30 cellular contexts compared by ENCODE assay signal in the genomic region with DNA sequence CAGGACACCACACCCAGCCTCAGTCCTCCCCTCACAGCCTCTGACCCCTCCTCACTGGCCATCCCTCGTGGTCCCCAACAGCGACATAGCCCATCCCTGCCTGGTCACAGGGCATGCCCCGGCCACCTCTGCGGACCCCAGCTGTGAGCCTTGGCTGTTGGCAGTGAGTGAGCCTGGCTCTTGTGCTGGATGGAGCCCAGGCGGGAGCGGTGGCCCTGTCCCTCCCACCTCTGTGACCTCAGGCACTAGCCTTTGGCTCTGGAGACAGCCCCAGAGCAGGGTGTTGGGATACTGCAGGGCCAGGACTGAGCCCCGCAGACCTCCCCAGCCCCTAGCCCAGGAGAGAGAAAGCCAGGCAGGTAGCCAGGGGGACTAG. TPM values are rescaled to one million over a fixed set of nuclear protein-coding genes. Genes with fewer than 3 reads are reported as not detected.
DNase-seq lines count a peak whose midpoint lies in the region; ATAC-seq and TF ChIP-seq lines count a peak whose summit lies in the region.
"Had no signal": no experiment of that assay in that cellular context is flagged by ENCODE, and none has a peak within 500 bp of the region (broad histone marks: within the 10 kb centered on the region; RNA-seq: fewer than 3 reads in every experiment).

No MANE protein-coding gene starts in this region.

- no peaks in the 10 kb centered on the region for H3K9me3 ChIP-seq in NT2/D1 (ENCODE audit: insufficient read depth, low read length)
- no peaks in the 10 kb centered on the region for H3K9me3 ChIP-seq in left ventricle myocardium inferior (replicated peaks)
- H3K9me3 ChIP-seq in osteoblast (ENCODE audit: low read depth, low read length) = no peaks in the 10 kb centered on the region
- no peaks in the 10 kb centered on the region for H3K9me3 ChIP-seq in tibial artery
- H3K9me3 ChIP-seq: adrenal gland, BE2C, Peyer's patch, suprapubic skin had no signal

- H3K27ac ChIP-seq in left ventricle myocardium inferior (replicated peaks) (peak overlapping the region; percentile 96), osteoblast (ENCODE audit: low read depth, low read length) (no peak overlapping the region), tibial artery (peak overlapping the region; percentile 32 to 96)
- H3K27ac ChIP-seq: adrenal gland, KMS-11, neural progenitor cell, suprapubic skin, VCaP had no signal

- H3K4me3 Mint-ChIP-seq in activated naive CD4-positive, alpha-beta T cell treated with anti-CD3 and anti-CD28 coated beads for 36 hours = no peak overlapping the region
- H3K4me3 Mint-ChIP-seq: activated CD4-positive, alpha-beta T cell treated with anti-CD3 and anti-CD28 coated beads for 36 hours; activated CD8-positive, alpha-beta T cell treated with anti-CD3 and anti-CD28 coated beads, Interleukin-2, amount 10 ng/mL, durations not matched to agents 7 days and 5 days; activated naive CD4-positive, alpha-beta T cell treated with anti-CD3 and anti-CD28 coated beads, Interleukin-2, amount 10 ng/mL, durations not matched to agents 7 days and 5 days; CD8-positive, alpha-beta T cell; dendritic cell treated with granulocyte-macrophage colony-stimulating factor and Interleukin-4, amounts not matched to agents 40 ng/mL and 50 ng/mL, for 4 days; memory B cell; neural progenitor cell; stimulated activated naive B cell treated with anti-CD40 and anti-IgM and Interleukin-4, amounts not matched to agents 10 μg/mL and 1 μg/mL and 100 μg/mL, for 72 hours had no signal

- H3K27me3 Mint-ChIP-seq in activated naive CD4-positive, alpha-beta T cell treated with anti-CD3 and anti-CD28 coated beads for 36 hours (ENCODE audit: low read depth) = peaks cover 9% of the 10 kb centered on the region

- no peak overlapping the region for H3K27ac Mint-ChIP-seq in activated naive CD4-positive, alpha-beta T cell treated with anti-CD3 and anti-CD28 coated beads for 36 hours
- H3K27ac Mint-ChIP-seq: activated CD4-positive, alpha-beta T cell treated with anti-CD3 and anti-CD28 coated beads for 36 hours; activated CD8-positive, alpha-beta T cell treated with anti-CD3 and anti-CD28 coated beads, Interleukin-2, amount 10 ng/mL, durations not matched to agents 7 days and 5 days; activated naive CD4-positive, alpha-beta T cell treated with anti-CD3 and anti-CD28 coated beads, Interleukin-2, amount 10 ng/mL, durations not matched to agents 7 days and 5 days; CD8-positive, alpha-beta T cell; dendritic cell treated with granulocyte-macrophage colony-stimulating factor and Interleukin-4, amounts not matched to agents 40 ng/mL and 50 ng/mL, for 4 days; memory B cell; stimulated activated naive B cell treated with anti-CD40 and anti-IgM and Interleukin-4, amounts not matched to agents 10 μg/mL and 1 μg/mL and 100 μg/mL, for 72 hours had no signal

- no peaks in the 10 kb centered on the region for H4K20me1 ChIP-seq in osteoblast (ENCODE audit: insufficient read depth, low read length)

- H3K9ac ChIP-seq in NT2/D1 (ENCODE audit: insufficient read length, low read depth) = peak overlapping the region; percentile 33
- H3K9ac ChIP-seq: KMS-11, neural progenitor cell had no signal

- H2AFZ ChIP-seq in osteoblast (ENCODE audit: low read length) = no peak overlapping the region
- H2AFZ ChIP-seq: neural progenitor cell had no signal

- no peaks in the 10 kb centered on the region for H3K27me3 ChIP-seq in NT2/D1 (ENCODE audit: insufficient read depth, insufficient read length)
- peaks cover 23% of the 10 kb centered on the region for H3K27me3 ChIP-seq in left ventricle myocardium inferior (ENCODE audit: low read depth)
- H3K27me3 ChIP-seq in osteoblast (ENCODE audit: insufficient read depth, low read length) = no peaks in the 10 kb centered on the region
- no peaks in the 10 kb centered on the region for H3K27me3 ChIP-seq in tibial artery
- H3K27me3 ChIP-seq: adrenal gland, BE2C, neural progenitor cell, Peyer's patch had no signal

- no peaks in the 10 kb centered on the region for H3K36me3 ChIP-seq in NT2/D1 (ENCODE audit: insufficient read depth, insufficient read length, low read length)
- peaks cover 37% of the 10 kb centered on the region for H3K36me3 ChIP-seq in left ventricle myocardium inferior
- H3K36me3 ChIP-seq in osteoblast (ENCODE audit: insufficient read depth, low read length) = no peaks in the 10 kb centered on the region
- H3K36me3 ChIP-seq in tibial artery = peaks cover 10 to 29% (median 16%) of the 10 kb centered on the region in 3 donors
- H3K36me3 ChIP-seq: adrenal gland, BE2C, neural progenitor cell, Peyer's patch, suprapubic skin had no signal

- no peak for DNase-seq in NT2/D1 (ENCODE audit: low read depth, low spot score)
- DNase-seq in left ventricle myocardium inferior = no peak
- DNase-seq in osteoblast (ENCODE audit: insufficient read length, low spot score, missing footprints) = peak; percentile 38
- no peak for DNase-seq in tibial artery
- no peak for DNase-seq in T1000 (lab: John Stamatoyannopoulos, UW)
- no peak for DNase-seq in activated naive CD4-positive, alpha-beta T cell treated with anti-CD3 and anti-CD28 coated beads for 36 hours
- DNase-seq: ACHN; activated CD4-positive, alpha-beta T cell treated with anti-CD3 and anti-CD28 coated beads for 36 hours; activated CD8-positive, alpha-beta T cell treated with anti-CD3 and anti-CD28 coated beads, Interleukin-2, amount 10 ng/mL, durations not matched to agents 7 days and 5 days; activated naive CD4-positive, alpha-beta T cell treated with anti-CD3 and anti-CD28 coated beads, Interleukin-2, amount 10 ng/mL, durations not matched to agents 7 days and 5 days; adrenal gland; BE2C; CD8-positive, alpha-beta T cell; foreskin melanocyte; hippocampal formation; NCI-H2081 treated with DMSO at 0.1 percent for 48 hours; NCI-H2227 treated with DMSO at 0.1 percent for 48 hours; NCI-H69; SIG-M5; stimulated activated CD4-positive, alpha-beta T cell treated with anti-CD3 and anti-CD28 coated beads, Interleukin-15, amount 100 ng/mL, for 24 hours; stimulated activated naive B cell treated with anti-CD40 and anti-IgM and Interleukin-4, amounts not matched to agents 10 μg/mL and 1 μg/mL and 100 μg/mL, for 72 hours had no signal

- H3K36me3 Mint-ChIP-seq in activated naive CD4-positive, alpha-beta T cell treated with anti-CD3 and anti-CD28 coated beads for 36 hours (ENCODE audit: low read depth) = no peaks in the 10 kb centered on the region
- H3K36me3 Mint-ChIP-seq: activated naive CD4-positive, alpha-beta T cell treated with anti-CD3 and anti-CD28 coated beads, Interleukin-2, amount 10 ng/mL, durations not matched to agents 7 days and 5 days; CD8-positive, alpha-beta T cell; memory B cell; neural progenitor cell; stimulated activated naive B cell treated with anti-CD40 and anti-IgM and Interleukin-4, amounts not matched to agents 10 μg/mL and 1 μg/mL and 100 μg/mL, for 72 hours had no signal

- H3K4me1 ChIP-seq in NT2/D1 (ENCODE audit: insufficient read depth, insufficient read length) = peaks cover 10% of the 10 kb centered on the region
- H3K4me1 ChIP-seq in left ventricle myocardium inferior = peaks cover 5% of the 10 kb centered on the region
- peaks cover 15% of the 10 kb centered on the region for H3K4me1 ChIP-seq in osteoblast (ENCODE audit: insufficient read depth, low read length)
- H3K4me1 ChIP-seq in tibial artery = peaks cover 0 to 30% (median 3%) of the 10 kb centered on the region in 4 donors
- H3K4me1 ChIP-seq: adrenal gland, Peyer's patch had no signal

- ATAC-seq in HG02798 (IDR thresholded peaks at IDR 0.05; ENCODE audit: poor library complexity, unreplicated experiment) = no peak
- ATAC-seq: activated CD4-positive, alpha-beta T cell treated with anti-CD3 and anti-CD28 coated beads for 36 hours; activated CD8-positive, alpha-beta T cell treated with anti-CD3 and anti-CD28 coated beads, Interleukin-2, amount 10 ng/mL, durations not matched to agents 7 days and 5 days; CD8-positive, alpha-beta T cell; left colon; stimulated activated naive B cell treated with anti-CD40 and anti-IgM and Interleukin-4, amounts not matched to agents 10 μg/mL and 1 μg/mL and 100 μg/mL, for 72 hours had no signal

- no peaks in the 10 kb centered on the region for H3K4me1 Mint-ChIP-seq in activated naive CD4-positive, alpha-beta T cell treated with anti-CD3 and anti-CD28 coated beads for 36 hours (ENCODE audit: low read depth)
- H3K4me1 Mint-ChIP-seq: activated CD4-positive, alpha-beta T cell treated with anti-CD3 and anti-CD28 coated beads for 36 hours; activated naive CD4-positive, alpha-beta T cell treated with anti-CD3 and anti-CD28 coated beads, Interleukin-2, amount 10 ng/mL, durations not matched to agents 7 days and 5 days; memory B cell; stimulated activated naive B cell treated with anti-CD40 and anti-IgM and Interleukin-4, amounts not matched to agents 10 μg/mL and 1 μg/mL and 100 μg/mL, for 72 hours had no signal

- H3K4me2 ChIP-seq in osteoblast (ENCODE audit: insufficient read depth, low read length) = no peak overlapping the region
- H3K4me2 ChIP-seq: KMS-11, neural progenitor cell had no signal

- CTCF ChIA-PET in activated naive CD4-positive, alpha-beta T cell treated with anti-CD3 and anti-CD28 coated beads for 36 hours (lab: Charles Lee) = no interaction called here

- H3K79me2 ChIP-seq in osteoblast (ENCODE audit: insufficient read depth, low read length) = no peaks in the 10 kb centered on the region

- intact Hi-C loops in left ventricle myocardium inferior (cut with micrococcal nuclease) (no loop called here), tibial artery (cut with DNase I; ENCODE audit: low total_unique reads) (no loop called here)
- intact Hi-C loops in activated naive CD4-positive, alpha-beta T cell treated with anti-CD3 and anti-CD28 coated beads for 36 hours (cut with micrococcal nuclease) = no loop called here

- H3K9me3 Mint-ChIP-seq in activated naive CD4-positive, alpha-beta T cell treated with anti-CD3 and anti-CD28 coated beads for 36 hours = no peaks in the 10 kb centered on the region
- H3K9me3 Mint-ChIP-seq: activated naive CD4-positive, alpha-beta T cell treated with anti-CD3 and anti-CD28 coated beads, Interleukin-2, amount 10 ng/mL, durations not matched to agents 7 days and 5 days; CD8-positive, alpha-beta T cell; dendritic cell treated with granulocyte-macrophage colony-stimulating factor and Interleukin-4, amounts not matched to agents 40 ng/mL and 50 ng/mL, for 4 days; memory B cell; neural progenitor cell; stimulated activated naive B cell treated with anti-CD40 and anti-IgM and Interleukin-4, amounts not matched to agents 10 μg/mL and 1 μg/mL and 100 μg/mL, for 72 hours had no signal

- TF ChIP-seq CTCF in left ventricle myocardium inferior (IDR thresholded peaks at IDR 0.05; ENCODE audit: borderline replicate concordance) (no peak), osteoblast (IDR thresholded peaks at IDR 0.05; ENCODE audit: extremely low read depth, low read depth, low read length) (no peak), tibial artery (IDR thresholded peaks at IDR 0.05) (no peak)

- H3K4me3 ChIP-seq in NT2/D1 (ENCODE audit: insufficient read length, low read depth) (no peak overlapping the region), left ventricle myocardium inferior (no peak overlapping the region), osteoblast (ENCODE audit: insufficient read depth, low read length) (no peak overlapping the region), tibial artery (no peak overlapping the region)
- H3K4me3 ChIP-seq: adrenal gland, neural progenitor cell, Peyer's patch, suprapubic skin had no signal

RNA-seq across cellular contexts. Expression of a gene that starts 7.9 kb away (rescaled TPM):
- total RNA-seq in left ventricle myocardium inferior (15,954 TPM), osteoblast (0.72 and 1.2 TPM in 2 replicates)
- total RNA-seq in activated naive CD4-positive, alpha-beta T cell treated with anti-CD3 and anti-CD28 coated beads for 36 hours = not detected
- total RNA-seq: activated CD4-positive, alpha-beta T cell treated with anti-CD3 and anti-CD28 coated beads for 36 hours; activated CD8-positive, alpha-beta T cell treated with anti-CD3 and anti-CD28 coated beads, Interleukin-2, amount 10 ng/mL, durations not matched to agents 7 days and 5 days; CD8-positive, alpha-beta T cell had no signal

RNA-seq across cellular contexts. Expression of a gene that starts 8.6 kb away (rescaled TPM):
- total RNA-seq in left ventricle myocardium inferior = 145 TPM
- 24.2 and 26.4 TPM in 2 replicates for total RNA-seq in osteoblast
- total RNA-seq in activated naive CD4-positive, alpha-beta T cell treated with anti-CD3 and anti-CD28 coated beads for 36 hours = 1 to 10 TPM; 1.3 to 1.4 TPM

RNA-seq across cellular contexts. Expression of a gene that starts 38.3 kb away (rescaled TPM):
- total RNA-seq in left ventricle myocardium inferior (73.0 TPM), osteoblast (60.7 and 67.3 TPM in 2 replicates)
- 10 to 100 TPM; 67.1 to 74.2 TPM for total RNA-seq in activated naive CD4-positive, alpha-beta T cell treated with anti-CD3 and anti-CD28 coated beads for 36 hours

Comparison
In these comparisons a context has a peak if more than half of its experiments do, and no peak if none do; other contexts are left out.
1. RNA of a gene that starts 7.9 kb away (total RNA-seq): 15,954 TPM in left ventricle myocardium inferior (single experiment); 0.72 to 1.2 TPM in osteoblast and not detected in activated naive CD4-positive, alpha-beta T cell treated with anti-CD3 and anti-CD28 coated beads for 36 hours; every median in the first group is over 1,000 times any median in the second.
2. RNA of a gene that starts 8.6 kb away (total RNA-seq): 145 TPM in left ventricle myocardium inferior (single experiment) and 24.2 to 26.4 TPM in osteoblast; 1.3 to 1.4 TPM in activated naive CD4-positive, alpha-beta T cell treated with anti-CD3 and anti-CD28 coated beads for 36 hours; every median in the first group is over 10 times any median in the second.